Comparison of ENCODE assay signal across 19 cellular contexts in the genomic region with DNA sequence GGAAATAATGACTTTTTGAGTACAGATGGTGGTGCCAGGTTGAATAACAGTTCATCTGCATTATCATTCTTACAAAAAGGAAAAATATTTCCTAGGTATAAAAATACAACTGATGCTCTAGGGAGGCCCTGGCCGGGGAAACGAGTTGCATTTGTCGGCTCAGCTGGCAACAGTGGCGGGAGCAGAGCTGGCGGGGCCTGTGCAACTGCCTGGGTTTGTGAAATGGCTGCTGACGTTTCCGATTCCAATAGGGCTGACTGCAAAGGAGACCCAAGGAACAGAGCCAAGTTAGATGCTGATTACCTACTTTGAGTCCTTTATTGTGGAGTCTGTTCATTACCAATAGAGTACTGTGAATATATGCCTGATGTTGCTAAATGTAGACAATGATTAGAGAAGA. TPM values are rescaled to one million over a fixed set of nuclear protein-coding genes. Genes with fewer than 3 reads are reported as not detected.
A peak's percentile ranks its signal among the peaks of the same experiment; 100 is the strongest.
DNase-seq lines count a peak whose midpoint lies in the region; ATAC-seq and TF ChIP-seq lines count a peak whose summit lies in the region.
"Had no signal": no experiment of that assay in that cellular context is flagged by ENCODE, and none has a peak within 500 bp of the region (broad histone marks: within the 10 kb centered on the region; RNA-seq: fewer than 3 reads in every experiment).

No MANE protein-coding gene starts in this region.

- no peak for TF ChIP-seq CTCF in chondrocyte (IDR thresholded peaks at IDR 0.05)
- no peak for TF ChIP-seq CTCF in ovary (IDR thresholded peaks at IDR 0.05)
- TF ChIP-seq CTCF in CD8-positive, alpha-beta T cell (IDR thresholded peaks at IDR 0.05), result no peak

- TF ChIP-seq EP300 in ovary (IDR thresholded peaks at IDR 0.05), result no peak

- peak overlapping the region; percentile 22 for H3K27ac Mint-ChIP-seq in activated CD4-positive, alpha-beta T cell treated with anti-CD3 and anti-CD28 coated beads, Interleukin-2, amount 10 ng/mL, durations not matched to agents 24 days and 14 days
- H3K27ac Mint-ChIP-seq in T-helper 17 cell, result no peak overlapping the region
- H3K27ac Mint-ChIP-seq in chondrocyte (ENCODE audit: unreplicated experiment), result peak overlapping the region; percentile 10
- no peak overlapping the region for H3K27ac Mint-ChIP-seq in CD8-positive, alpha-beta T cell
- H3K27ac Mint-ChIP-seq in activated T-helper 1 cell treated with anti-CD3 and anti-CD28 coated beads, Interleukin-12 subunit alpha, Interleukin-12 subunit beta, Interleukin-2, Interleukin-4 antibody, amounts not matched to agents 30 ng/mL and 10 ng/mL and 1 ng/mL, durations not matched to agents 14 hours and 24 hours and 36 hours, result no peak overlapping the region

- H3K4me3 ChIP-seq in ovary, result no peak overlapping the region
- no peak overlapping the region for H3K4me3 ChIP-seq in CD8-positive, alpha-beta T cell (ENCODE audit: low read depth, low read length)
- H3K4me3 ChIP-seq: BLaER1 treated with 17β-estradiol and CSF1 and Interleukin-3, amounts not matched to agents 10 nM and 100 nM had no signal

- peaks cover 68% of the 10 kb centered on the region for H3K36me3 Mint-ChIP-seq in activated CD4-positive, alpha-beta T cell treated with anti-CD3 and anti-CD28 coated beads, Interleukin-2, amount 10 ng/mL, durations not matched to agents 24 days and 14 days (ENCODE audit: low read depth)
- H3K36me3 Mint-ChIP-seq in T-helper 17 cell (ENCODE audit: low read depth) (peaks cover 5% of the 10 kb centered on the region), chondrocyte (ENCODE audit: low read depth) (peaks cover 35% of the 10 kb centered on the region)
- H3K36me3 Mint-ChIP-seq in CD8-positive, alpha-beta T cell, result peaks cover 86% of the 10 kb centered on the region
- H3K36me3 Mint-ChIP-seq in activated T-helper 1 cell treated with anti-CD3 and anti-CD28 coated beads, Interleukin-12 subunit alpha, Interleukin-12 subunit beta, Interleukin-2, Interleukin-4 antibody, amounts not matched to agents 30 ng/mL and 10 ng/mL and 1 ng/mL, durations not matched to agents 14 hours and 24 hours and 36 hours (ENCODE audit: low read depth), result peaks cover 59% of the 10 kb centered on the region

- H3K9me3 Mint-ChIP-seq in activated CD4-positive, alpha-beta T cell treated with anti-CD3 and anti-CD28 coated beads, Interleukin-2, amount 10 ng/mL, durations not matched to agents 24 days and 14 days, result no peaks in the 10 kb centered on the region
- H3K9me3 Mint-ChIP-seq in chondrocyte (ENCODE audit: low read depth), result no peaks in the 10 kb centered on the region
- no peaks in the 10 kb centered on the region for H3K9me3 Mint-ChIP-seq in CD8-positive, alpha-beta T cell
- H3K9me3 Mint-ChIP-seq in activated T-helper 1 cell treated with anti-CD3 and anti-CD28 coated beads, Interleukin-12 subunit alpha, Interleukin-12 subunit beta, Interleukin-2, Interleukin-4 antibody, amounts not matched to agents 30 ng/mL and 10 ng/mL and 1 ng/mL, durations not matched to agents 14 hours and 24 hours and 36 hours, result no peaks in the 10 kb centered on the region

- H3K36me3 ChIP-seq in ovary, result no peaks in the 10 kb centered on the region
- peaks cover 40% of the 10 kb centered on the region for H3K36me3 ChIP-seq in CD8-positive, alpha-beta T cell (ENCODE audit: insufficient read depth, low read length)

- H3K27me3 Mint-ChIP-seq in activated CD4-positive, alpha-beta T cell treated with anti-CD3 and anti-CD28 coated beads, Interleukin-2, amount 10 ng/mL, durations not matched to agents 24 days and 14 days, result no peaks in the 10 kb centered on the region
- H3K27me3 Mint-ChIP-seq in T-helper 17 cell (no peaks in the 10 kb centered on the region), chondrocyte (ENCODE audit: low read depth) (no peaks in the 10 kb centered on the region)
- no peaks in the 10 kb centered on the region for H3K27me3 Mint-ChIP-seq in CD8-positive, alpha-beta T cell (ENCODE audit: low read depth)
- H3K27me3 Mint-ChIP-seq in activated T-helper 1 cell treated with anti-CD3 and anti-CD28 coated beads, Interleukin-12 subunit alpha, Interleukin-12 subunit beta, Interleukin-2, Interleukin-4 antibody, amounts not matched to agents 30 ng/mL and 10 ng/mL and 1 ng/mL, durations not matched to agents 14 hours and 24 hours and 36 hours (ENCODE audit: insufficient read depth), result no peaks in the 10 kb centered on the region

- H3K27me3 ChIP-seq in ovary, result no peaks in the 10 kb centered on the region
- H3K27me3 ChIP-seq in CD8-positive, alpha-beta T cell (ENCODE audit: insufficient read depth, low read length), result no peaks in the 10 kb centered on the region
- H3K27me3 ChIP-seq: BLaER1 treated with 17β-estradiol and CSF1 and Interleukin-3, amounts not matched to agents 10 nM and 100 nM had no signal

- DNase-seq in activated CD4-positive, alpha-beta T cell treated with anti-CD3 and anti-CD28 coated beads, Interleukin-2, amount 10 ng/mL, durations not matched to agents 24 days and 14 days, result no peak
- no peak for DNase-seq in activated CD4-positive, alpha-beta T cell treated with anti-CD3 and anti-CD28 coated beads, Interleukin-2, amount 50 U/mL, for 1 hour
- DNase-seq in T-helper 17 cell, result no peak
- no peak for DNase-seq in chondrocyte (ENCODE audit: low spot score)
- peak; percentile 64 to 75 (median 68) for DNase-seq in ovary
- DNase-seq in CD8-positive, alpha-beta T cell, result no peak
- DNase-seq in activated T-helper 1 cell treated with anti-CD3 and anti-CD28 coated beads, Interleukin-12 subunit alpha, Interleukin-12 subunit beta, Interleukin-2, Interleukin-4 antibody, amounts not matched to agents 30 ng/mL and 10 ng/mL and 1 ng/mL, durations not matched to agents 14 hours and 24 hours and 36 hours (ENCODE audit: low spot score), result no peak
- DNase-seq in epidermal melanocyte (ENCODE audit: insufficient read length, low spot score), result no peak
- DNase-seq: 8988T, COR-L47, DMS153, EL, KG1, NCI-H1048, NCI-H146, NCI-H226, NCI-H526, RPMI8226 had no signal

- H3K4me1 ChIP-seq in ovary (ENCODE audit: insufficient read depth), result peaks cover 11% of the 10 kb centered on the region
- no peaks in the 10 kb centered on the region for H3K4me1 ChIP-seq in CD8-positive, alpha-beta T cell (ENCODE audit: insufficient read depth, low read length)

- CTCF ChIA-PET in CD8-positive, alpha-beta T cell (lab: Charles Lee), result no interaction called here

- intact Hi-C loops in activated CD4-positive, alpha-beta T cell treated with anti-CD3 and anti-CD28 coated beads, Interleukin-2, amount 10 ng/mL, durations not matched to agents 24 days and 14 days (cut with micrococcal nuclease), result no loop called here
- intact Hi-C loops in ovary (cut with DNase I), result no loop called here
- intact Hi-C loops in CD8-positive, alpha-beta T cell (cut with DNase I, micrococcal nuclease), result no loop called here
- intact Hi-C loops in activated T-helper 1 cell treated with anti-CD3 and anti-CD28 coated beads, Interleukin-12 subunit alpha, Interleukin-12 subunit beta, Interleukin-2, Interleukin-4 antibody, amounts not matched to agents 30 ng/mL and 10 ng/mL and 1 ng/mL, durations not matched to agents 14 hours and 24 hours and 36 hours (cut with micrococcal nuclease), result no loop called here

- ATAC-seq in T-helper 17 cell, result no peak
- ATAC-seq in CD8-positive, alpha-beta T cell, result no peak

- H3K9me3 ChIP-seq in T-helper 17 cell (ENCODE audit: control insufficient read depth, low read length, poor library complexity, severe bottlenecking), result no peaks in the 10 kb centered on the region
- H3K9me3 ChIP-seq in ovary, result no peaks in the 10 kb centered on the region
- no peaks in the 10 kb centered on the region for H3K9me3 ChIP-seq in CD8-positive, alpha-beta T cell (ENCODE audit: low read length)
- H3K9me3 ChIP-seq: BLaER1 treated with 17β-estradiol and CSF1 and Interleukin-3, amounts not matched to agents 10 nM and 100 nM had no signal

- WGBS in ovary, 3 donors, result 10 to 31% (median 15%) methylated on average over 7 of the region's 7 CpGs

- H3K4me3 Mint-ChIP-seq in activated CD4-positive, alpha-beta T cell treated with anti-CD3 and anti-CD28 coated beads, Interleukin-2, amount 10 ng/mL, durations not matched to agents 24 days and 14 days, result no peak overlapping the region
- peak overlapping the region; percentile 10 for H3K4me3 Mint-ChIP-seq in T-helper 17 cell
- no peak overlapping the region for H3K4me3 Mint-ChIP-seq in chondrocyte (ENCODE audit: unreplicated experiment)
- H3K4me3 Mint-ChIP-seq in CD8-positive, alpha-beta T cell, result no peak overlapping the region
- H3K4me3 Mint-ChIP-seq in activated T-helper 1 cell treated with anti-CD3 and anti-CD28 coated beads, Interleukin-12 subunit alpha, Interleukin-12 subunit beta, Interleukin-2, Interleukin-4 antibody, amounts not matched to agents 30 ng/mL and 10 ng/mL and 1 ng/mL, durations not matched to agents 14 hours and 24 hours and 36 hours, result no peak overlapping the region

- POLR2A ChIA-PET in CD8-positive, alpha-beta T cell (lab: Charles Lee), result no interaction called here

- TF ChIP-seq POLR2A in ovary (IDR thresholded peaks at IDR 0.05), result no peak

- peaks cover 8% of the 10 kb centered on the region for H3K4me1 Mint-ChIP-seq in activated CD4-positive, alpha-beta T cell treated with anti-CD3 and anti-CD28 coated beads, Interleukin-2, amount 10 ng/mL, durations not matched to agents 24 days and 14 days
- H3K4me1 Mint-ChIP-seq in T-helper 17 cell (peaks cover 12% of the 10 kb centered on the region), chondrocyte (ENCODE audit: low read depth) (peaks cover 21% of the 10 kb centered on the region)
- peaks cover 6% of the 10 kb centered on the region for H3K4me1 Mint-ChIP-seq in CD8-positive, alpha-beta T cell (ENCODE audit: low read depth)
- peaks cover 25% of the 10 kb centered on the region for H3K4me1 Mint-ChIP-seq in activated T-helper 1 cell treated with anti-CD3 and anti-CD28 coated beads, Interleukin-12 subunit alpha, Interleukin-12 subunit beta, Interleukin-2, Interleukin-4 antibody, amounts not matched to agents 30 ng/mL and 10 ng/mL and 1 ng/mL, durations not matched to agents 14 hours and 24 hours and 36 hours (ENCODE audit: low read depth)

- H3K27ac ChIP-seq in ovary, result peak overlapping the region in 1 of 2 donors; percentile 65
- H3K27ac ChIP-seq in CD8-positive, alpha-beta T cell (ENCODE audit: low read depth, low read length), result no peak overlapping the region
- H3K27ac ChIP-seq: BLaER1 treated with 17β-estradiol and CSF1 and Interleukin-3, amounts not matched to agents 10 nM and 100 nM had no signal

RNA-seq across cellular contexts. Expression of gene PHLDA1, which starts 25.7 kb away (rescaled TPM):
- 59.6 and 60.7 TPM in 2 replicates for total RNA-seq in activated CD4-positive, alpha-beta T cell treated with anti-CD3 and anti-CD28 coated beads, Interleukin-2, amount 10 ng/mL, durations not matched to agents 24 days and 14 days
- total RNA-seq in T-helper 17 cell, result 10 to 100 TPM; 22.2 to 23.6 TPM
- total RNA-seq in chondrocyte, result 4.5 to 14.0 TPM (median 12.1 TPM) in 3 replicates
- total RNA-seq in ovary, result 10 to 100 TPM in 6 of 7 donors, 1 to 10 TPM in 1; 3.8 to 37.7 (median 19.6) TPM
- polyA plus RNA-seq in ovary, result 10 to 100 TPM; 11.4 to 13.1 TPM
- total RNA-seq in CD8-positive, alpha-beta T cell, result 1 to 10 TPM; 5.6 to 5.8 TPM
- 88.9 and 91.5 TPM in 2 replicates for total RNA-seq in activated T-helper 1 cell treated with anti-CD3 and anti-CD28 coated beads, Interleukin-12 subunit alpha, Interleukin-12 subunit beta, Interleukin-2, Interleukin-4 antibody, amounts not matched to agents 30 ng/mL and 10 ng/mL and 1 ng/mL, durations not matched to agents 14 hours and 24 hours and 36 hours

RNA-seq across cellular contexts. Expression of gene NAP1L1, which starts 27.2 kb away (rescaled TPM):
- 652 and 689 TPM in 2 replicates for total RNA-seq in activated CD4-positive, alpha-beta T cell treated with anti-CD3 and anti-CD28 coated beads, Interleukin-2, amount 10 ng/mL, durations not matched to agents 24 days and 14 days
- total RNA-seq in T-helper 17 cell (100 to 1,000 TPM; 672 to 731 TPM), chondrocyte (386 to 418 TPM (median 410 TPM) in 3 replicates), ovary (1,000 to 10,000 TPM in 1 of 7 donors, 100 to 1,000 TPM in 6; 500 to 1,115 (median 750) TPM)
- polyA plus RNA-seq in ovary, result 100 to 1,000 TPM; 575 to 820 TPM
- 100 to 1,000 TPM; 581 to 618 TPM for total RNA-seq in CD8-positive, alpha-beta T cell
- total RNA-seq in activated T-helper 1 cell treated with anti-CD3 and anti-CD28 coated beads, Interleukin-12 subunit alpha, Interleukin-12 subunit beta, Interleukin-2, Interleukin-4 antibody, amounts not matched to agents 30 ng/mL and 10 ng/mL and 1 ng/mL, durations not matched to agents 14 hours and 24 hours and 36 hours, result 584 and 605 TPM in 2 replicates

Comparison
In these comparisons a context has a peak if more than half of its experiments do, and no peak if none do; other contexts are left out.
1. DNase-seq: peak in ovary (5 of 5); none in activated CD4-positive, alpha-beta T cell treated with anti-CD3 and anti-CD28 coated beads, Interleukin-2, amount 10 ng/mL, durations not matched to agents 24 days and 14 days (single experiment), activated CD4-positive, alpha-beta T cell treated with anti-CD3 and anti-CD28 coated beads, Interleukin-2, amount 50 U/mL, for 1 hour (single experiment), T-helper 17 cell (0 of 3), chondrocyte (single experiment), CD8-positive, alpha-beta T cell (0 of 7), activated T-helper 1 cell treated with anti-CD3 and anti-CD28 coated beads, Interleukin-12 subunit alpha, Interleukin-12 subunit beta, Interleukin-2, Interleukin-4 antibody, amounts not matched to agents 30 ng/mL and 10 ng/mL and 1 ng/mL, durations not matched to agents 14 hours and 24 hours and 36 hours (single experiment) and epidermal melanocyte (single experiment).
2. H3K27ac Mint-ChIP-seq: peak in activated CD4-positive, alpha-beta T cell treated with anti-CD3 and anti-CD28 coated beads, Interleukin-2, amount 10 ng/mL, durations not matched to agents 24 days and 14 days (single experiment) and chondrocyte (single experiment); none in T-helper 17 cell (single experiment), CD8-positive, alpha-beta T cell (single experiment) and activated T-helper 1 cell treated with anti-CD3 and anti-CD28 coated beads, Interleukin-12 subunit alpha, Interleukin-12 subunit beta, Interleukin-2, Interleukin-4 antibody, amounts not matched to agents 30 ng/mL and 10 ng/mL and 1 ng/mL, durations not matched to agents 14 hours and 24 hours and 36 hours (single experiment).